In the genomic region with DNA sequence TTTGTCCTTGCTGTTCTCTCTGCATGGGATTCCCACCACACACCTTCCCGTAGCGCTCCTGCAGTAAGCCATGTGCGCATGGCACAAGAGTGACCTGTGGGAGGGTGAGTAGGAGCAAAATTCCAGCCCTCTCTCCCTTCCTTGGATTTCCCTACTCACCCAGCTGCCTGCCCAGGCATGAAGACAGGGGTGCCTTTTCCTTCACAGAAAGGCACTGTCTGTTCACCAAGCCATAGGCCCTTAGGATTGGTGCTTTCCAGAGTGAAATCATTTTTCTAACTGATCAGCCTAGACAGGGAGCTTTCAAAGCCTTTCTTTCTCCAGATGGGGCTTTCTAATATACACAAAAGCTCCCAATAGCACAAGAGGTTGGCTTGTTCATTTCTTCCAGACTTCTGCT, we compare ENCODE assay signal across 19 cellular contexts.
DNase-seq lines count a peak whose midpoint lies in the region; ATAC-seq and TF ChIP-seq lines count a peak whose summit lies in the region.
"Had no signal": no experiment of that assay in that cellular context is flagged by ENCODE, and none has a peak within 500 bp of the region (broad histone marks: within the 10 kb centered on the region; RNA-seq: fewer than 3 reads in every experiment).

No MANE protein-coding gene starts in this region.

- H2AFZ ChIP-seq in mammary epithelial cell (ENCODE audit: low read depth, low read length): peak overlapping the region; percentile 90

- no peak overlapping the region for H3K27ac Mint-ChIP-seq in MCF 10A (ENCODE audit: low read depth, unreplicated experiment)
- no peak overlapping the region for H3K27ac Mint-ChIP-seq in progenitor cell of endocrine pancreas
- H3K27ac Mint-ChIP-seq: B cell; CD4-positive, alpha-beta memory T cell had no signal

- H3K27me3 Mint-ChIP-seq in MCF 10A (ENCODE audit: insufficient read depth, unreplicated experiment) (peaks cover 53% of the 10 kb centered on the region), progenitor cell of endocrine pancreas (no peaks in the 10 kb centered on the region)

- POLR2A ChIA-PET in MCF 10A (lab: Yijun Ruan, JAX): interaction anchor here (1.0 kb wide), 1 partner anchor 16 kb away, joined by 5 read pairs; no protein-coding TSS in a partner anchor

- dilution Hi-C loops in mammary epithelial cell (cut with HindIII; ENCODE audit: low sequenced_read_pairs): no loop called here

- H4K20me1 ChIP-seq in mammary epithelial cell (ENCODE audit: insufficient read depth, low read length): no peaks in the 10 kb centered on the region

- no peaks in the 10 kb centered on the region for H3K79me2 ChIP-seq in mammary epithelial cell (ENCODE audit: insufficient read depth, low read length)

- H3K4me1 ChIP-seq in mammary epithelial cell (ENCODE audit: insufficient read depth, low read length): peaks cover 11% of the 10 kb centered on the region

- in situ Hi-C loops in mammary epithelial cell (cut with MboI; ENCODE audit: low sequenced_read_pairs in 2 of 2): no loop called here

- H3K9me3 Mint-ChIP-seq in MCF 10A (ENCODE audit: unreplicated experiment): no peaks in the 10 kb centered on the region
- H3K9me3 Mint-ChIP-seq in progenitor cell of endocrine pancreas (ENCODE audit: low read depth): no peaks in the 10 kb centered on the region

- H3K27me3 ChIP-seq in mammary epithelial cell (ENCODE audit: insufficient read depth, low read length) (no peaks in the 10 kb centered on the region), dorsolateral prefrontal cortex (no peaks in the 10 kb centered on the region)

- H3K9me3 ChIP-seq in mammary epithelial cell (replicated peaks; ENCODE audit: insufficient read depth, low read length): no peaks in the 10 kb centered on the region

- peak overlapping the region; percentile 36 for H3K27ac ChIP-seq in mammary epithelial cell (ENCODE audit: insufficient read depth, low read depth, low read length)
- peak overlapping the region in 52 of 59 donors; percentile 11 to 81 (median 64) for H3K27ac ChIP-seq in dorsolateral prefrontal cortex
- H3K27ac ChIP-seq: 22Rv1 had no signal

- intact Hi-C loops in mammary epithelial cell (cut with micrococcal nuclease): no loop called here
- intact Hi-C loops in MCF 10A (cut with micrococcal nuclease): no loop called here
- intact Hi-C loops in dorsolateral prefrontal cortex (cut with DNase I): no loop called here
- intact Hi-C loops in Right ventricle myocardium superior (cut with DNase I): no loop called here

- CTCF ChIA-PET in mammary epithelial cell (lab: Charles Lee; ENCODE audit: low non-redundant PET) (no interaction called here), MCF 10A (lab: Yijun Ruan, JAX) (interaction anchor here (0.7 to 1.2 kb wide), 3 partner anchors 12 to 29 kb away, joined by 3 read pairs; no protein-coding TSS in a partner anchor)

- ATAC-seq in Right ventricle myocardium superior (ENCODE audit: poor library complexity) (no peak), HG03442 (IDR thresholded peaks at IDR 0.05; ENCODE audit: unreplicated experiment) (no peak), HG02884 (IDR thresholded peaks at IDR 0.05; ENCODE audit: unreplicated experiment) (no peak)
- ATAC-seq: Panc1 had no signal

- H3K36me3 Mint-ChIP-seq in MCF 10A (ENCODE audit: insufficient read depth, unreplicated experiment) (no peaks in the 10 kb centered on the region), progenitor cell of endocrine pancreas (ENCODE audit: insufficient read depth) (peaks cover 14% of the 10 kb centered on the region)
- H3K36me3 Mint-ChIP-seq: CD4-positive, alpha-beta memory T cell had no signal

- H3K9ac ChIP-seq in mammary epithelial cell (ENCODE audit: insufficient read depth, low read length): no peak overlapping the region

- H3K4me2 ChIP-seq in mammary epithelial cell (ENCODE audit: insufficient read depth, low read depth, low read length): peak overlapping the region; percentile 55

- TF ChIP-seq CTCF in mammary epithelial cell (conservative IDR thresholded peaks at IDR 0.05 in 1 of 2, IDR thresholded peaks at IDR 0.05 in 1 of 2; ENCODE audit: extremely low read depth in 1 of 2, insufficient read depth in 1 of 2, low read depth in 1 of 2, low read length in 2 of 2) (no peak), MCF 10A (IDR thresholded peaks at IDR 0.05; ENCODE audit: unreplicated experiment) (no peak), dorsolateral prefrontal cortex (IDR thresholded peaks at IDR 0.05 in 54 of 56, conservative IDR thresholded peaks at IDR 0.05 in 2 of 56; ENCODE audit: low read depth in 1 of 56, partially characterized antibody in 56 of 56) (no peak), progenitor cell of endocrine pancreas (IDR thresholded peaks at IDR 0.05; ENCODE audit: unreplicated experiment) (no peak)

- no peak overlapping the region for H3K4me3 Mint-ChIP-seq in MCF 10A (ENCODE audit: unreplicated experiment)
- H3K4me3 Mint-ChIP-seq in progenitor cell of endocrine pancreas (ENCODE audit: low read depth): no peak overlapping the region
- H3K4me3 Mint-ChIP-seq: B cell; CD4-positive, alpha-beta memory T cell had no signal

- WGBS in mammary epithelial cell (ENCODE audit: low coverage, missing lambda C conversion rate): 0% methylated on average over 3 of the region's 3 CpGs

- no peaks in the 10 kb centered on the region for H3K36me3 ChIP-seq in mammary epithelial cell (ENCODE audit: insufficient read depth, low read length)

- BruUV-seq in mammary epithelial cell (replicated peaks; lab: Mats Ljungman, UMichigan) (no TSS peak), MCF 10A (replicated peaks; lab: Mats Ljungman, UMichigan) (no TSS peak)

- H3K4me1 Mint-ChIP-seq in MCF 10A (ENCODE audit: insufficient read depth, unreplicated experiment) (peaks cover 5% of the 10 kb centered on the region), progenitor cell of endocrine pancreas (ENCODE audit: low read depth) (peaks cover 1% of the 10 kb centered on the region)
- H3K4me1 Mint-ChIP-seq: B cell had no signal

- DNase-seq in mammary epithelial cell (peak; percentile 69), MCF 10A (ENCODE audit: unreplicated experiment) (no peak), dorsolateral prefrontal cortex (no peak), kidney tubule cell (ENCODE audit: low spot score) (peak; percentile 39), progenitor cell of endocrine pancreas (ENCODE audit: low spot score, unreplicated experiment) (no peak), Right ventricle myocardium superior (no peak)
- DNase-seq: Calu3; CD4-positive, alpha-beta memory T cell; DMS53; Karpas-422; MM.1S; NCI-H1105; NCI-H1694; NCI-H524 had no signal

- H3K4me3 ChIP-seq in mammary epithelial cell (replicated peaks in 1 of 3; ENCODE audit: insufficient read depth in 1 of 3, low read depth in 2 of 3, low read length in 3 of 3) (no peak overlapping the region), dorsolateral prefrontal cortex (no peak overlapping the region)

Comparison
In these comparisons a context has a peak if more than half of its experiments do, and no peak if none do; other contexts are left out.
1. DNase-seq: peak in mammary epithelial cell (single experiment) and kidney tubule cell (single experiment); none in MCF 10A (single experiment), dorsolateral prefrontal cortex (0 of 10), progenitor cell of endocrine pancreas (single experiment) and Right ventricle myocardium superior (single experiment).